Comparison of ENCODE assay signal across 7 cellular contexts in the genomic region with DNA sequence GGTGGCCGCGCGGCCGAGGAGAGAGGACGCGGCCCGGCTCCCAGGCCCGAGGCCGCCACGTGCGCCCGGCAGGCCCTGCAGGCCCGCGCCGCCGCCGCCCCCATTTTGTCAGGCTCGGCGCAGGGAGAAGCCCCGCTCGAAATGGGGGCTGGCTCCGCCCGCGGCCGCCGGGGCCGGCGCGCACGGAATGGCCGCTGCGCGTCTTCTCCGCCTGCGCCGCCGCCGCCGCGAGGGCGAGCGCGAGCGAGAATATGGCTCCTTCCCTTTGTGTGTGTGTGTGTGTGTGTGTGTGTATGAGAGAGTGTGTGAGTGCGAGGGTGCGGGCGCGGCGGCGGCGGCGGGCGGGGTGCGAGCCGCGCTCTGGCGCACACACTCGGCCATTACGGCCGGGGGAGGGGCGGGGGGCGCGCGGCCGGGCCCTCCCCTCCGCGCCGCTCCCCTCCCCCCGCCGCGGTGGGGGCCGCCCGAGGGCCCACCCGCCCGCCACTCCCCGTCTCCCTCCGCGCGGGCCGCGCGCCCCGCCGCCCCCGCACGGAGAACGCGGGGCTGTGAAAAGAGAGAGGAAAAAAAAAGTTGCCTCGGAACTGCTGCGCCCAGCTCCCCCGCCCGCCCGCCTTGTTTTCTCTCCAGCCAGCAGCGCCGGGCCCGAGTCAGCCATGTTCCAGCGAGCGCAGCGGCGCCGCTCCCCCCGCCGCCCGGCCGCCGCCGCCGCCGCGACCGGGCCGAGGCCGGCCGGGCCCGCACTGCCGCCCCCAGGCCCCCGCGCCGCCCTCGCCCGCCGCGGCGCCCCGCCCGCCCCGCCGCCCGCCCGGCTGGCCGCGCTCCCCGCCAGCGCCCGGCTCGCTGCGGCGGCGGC. TPM values are rescaled to one million over a fixed set of nuclear protein-coding genes. Genes with fewer than 3 reads are reported as not detected.
DNase-seq lines count a peak whose midpoint lies in the region; ATAC-seq, FAIRE-seq and TF ChIP-seq lines count a peak whose summit lies in the region.

No MANE protein-coding gene starts in this region.

- ATAC-seq in HG02678 (IDR thresholded peaks at IDR 0.05; ENCODE audit: unreplicated experiment), result peak; percentile 30
- peak; percentile 28 to 33 for ATAC-seq in activated CD4-positive, CD25-positive, alpha-beta regulatory T cell treated with anti-CD3 and anti-CD28 coated beads, Interleukin-2, amount 50 U/mL, for 24 hours
- ATAC-seq in central memory CD8-positive, alpha-beta T cell (replicated peaks; ENCODE audit: extremely low read depth, poor library complexity, severe bottlenecking), result peak; percentile 47

- TF ChIP-seq CTCF in kidney (IDR thresholded peaks at IDR 0.05; ENCODE audit: borderline replicate concordance, extremely low read depth, insufficient read depth), result no peak

- DNase-seq in NCI-H1694 treated with DMSO at 0.1 percent for 48 hours (lab: John Stamatoyannopoulos, UW) (peak; percentile 46), kidney (peak; percentile 93)
- DNase-seq in central memory CD8-positive, alpha-beta T cell (ENCODE audit: low spot score in 2 of 2), result peak; percentile 53 to 61
- peak; percentile 59 to 64 for DNase-seq in stimulated activated CD4-positive, alpha-beta T cell treated with anti-CD3 and anti-CD28 coated beads, Interleukin-15, amount 100 ng/mL, for 48 hours (ENCODE audit: low read depth in 2 of 2)

- intact Hi-C loops in kidney (cut with DNase I), result no loop called here

- TF ChIP-seq POLR2A in GM15510 (IDR thresholded peaks at IDR 0.05; ENCODE audit: borderline replicate concordance, extremely low read depth, insufficient read length), result peak; percentile 51

- H3K36me3 ChIP-seq in kidney (ENCODE audit: control insufficient read depth in 1 of 2, insufficient read depth in 2 of 2, low read length in 2 of 2), result peaks cover 0 to 14% of the 10 kb centered on the region in 2 donors

- H3K4me1 Mint-ChIP-seq in central memory CD8-positive, alpha-beta T cell, result peaks cover 26% of the 10 kb centered on the region

- FAIRE-seq in kidney (lab: Jason Lieb, UNC), result no peak

- H3K9me3 ChIP-seq in kidney (ENCODE audit: control insufficient read depth in 1 of 2, low read length in 2 of 2), result no peaks in the 10 kb centered on the region

- H3K4me3 Mint-ChIP-seq in central memory CD8-positive, alpha-beta T cell, result peak overlapping the region; percentile 84

- H3K4me3 ChIP-seq in kidney (ENCODE audit: low read length in 2 of 2), result peak overlapping the region; percentile 64 to 82

- peaks cover 9 to 18% of the 10 kb centered on the region in 2 donors for H3K4me1 ChIP-seq in kidney (ENCODE audit: control insufficient read depth in 1 of 2, insufficient read depth in 1 of 2, low read depth in 1 of 2, low read length in 2 of 2)

- no peaks in the 10 kb centered on the region for H3K27me3 Mint-ChIP-seq in central memory CD8-positive, alpha-beta T cell

- H3K9me3 Mint-ChIP-seq in central memory CD8-positive, alpha-beta T cell, result no peaks in the 10 kb centered on the region

- H3K27ac Mint-ChIP-seq in central memory CD8-positive, alpha-beta T cell (ENCODE audit: low read depth), result peak overlapping the region; percentile 95

- H3K36me3 Mint-ChIP-seq in central memory CD8-positive, alpha-beta T cell (ENCODE audit: insufficient read depth), result peaks cover 39% of the 10 kb centered on the region

- H3K9ac ChIP-seq in kidney (ENCODE audit: low read length in 2 of 2), result peak overlapping the region; percentile 90 to 97

- peak overlapping the region; percentile 97 to 99 for H3K27ac ChIP-seq in kidney (ENCODE audit: low read depth in 2 of 2, low read length in 2 of 2)

RNA-seq across cellular contexts. Expression of gene HMGB1, which starts 1.0 kb away (rescaled TPM):
- total RNA-seq in kidney, result 264 TPM
- polyA plus RNA-seq in kidney (ENCODE audit: insufficient read depth, low read depth, low replicate concordance), result 247 TPM

RNA-seq across cellular contexts. Expression of gene UBE2L5, which starts 42.4 kb away (rescaled TPM):
- total RNA-seq in kidney, result not detected
- not detected for polyA plus RNA-seq in kidney (ENCODE audit: insufficient read depth, low read depth, low replicate concordance)

Comparison
In these comparisons a context has a peak if more than half of its experiments do, and no peak if none do; other contexts are left out.
1. Peak in every context shown above with its lines: DNase-seq, ATAC-seq, H3K4me3 ChIP-seq and H3K27ac ChIP-seq.